In genomic region chr12:97283297-97283696, GRCh38 we compare ENCODE assay signal across 10 cellular contexts.
DNase-seq lines count a peak whose midpoint lies in the region; ATAC-seq and TF ChIP-seq lines count a peak whose summit lies in the region.
"Had no signal": no experiment of that assay in that cellular context is flagged by ENCODE, and none has a peak within 500 bp of the region (broad histone marks: within the 10 kb centered on the region; RNA-seq: fewer than 3 reads in every experiment).

No MANE protein-coding gene starts in this region.

- TF ChIP-seq CTCF in BE2C (IDR thresholded peaks at IDR 0.05; ENCODE audit: low read depth, low read length): peak; percentile 34
- peak; percentile 25; the same call in 1 of the 2 replicates for TF ChIP-seq CTCF in LNCaP clone FGC (IDR thresholded peaks at IDR 0.05; ENCODE audit: control insufficient read depth, extremely low read depth, insufficient read depth)
- peak; percentile 45 for TF ChIP-seq CTCF in epithelial cell of proximal tubule (conservative IDR thresholded peaks at IDR 0.05; ENCODE audit: low read depth, low read length)

- DNase-seq in BE2C (peak; percentile 21), Daoy (ENCODE audit: low read depth) (peak; percentile 13), LNCaP clone FGC (ENCODE audit: low read depth) (no peak), epithelial cell of proximal tubule (ENCODE audit: low read depth) (no peak), globus pallidus (ENCODE audit: low spot score) (no peak), Kasumi-1 (lab: John Stamatoyannopoulos, UW) (no peak), GM19238 (ENCODE audit: insufficient read length, low spot score) (no peak)
- DNase-seq: activated T-cell treated with anti-CD3 and anti-CD28 coated beads, Interleukin-2, amount 50 U/mL, for 4 hours had no signal

- H3K27me3 ChIP-seq in BE2C: no peaks in the 10 kb centered on the region
- H3K27me3 ChIP-seq: suprapubic skin had no signal

- H3K4me3 ChIP-seq in BE2C (ENCODE audit: low read depth, low read length): no peak overlapping the region
- H3K4me3 ChIP-seq in LNCaP clone FGC (ENCODE audit: low read depth, low read length): no peak overlapping the region
- no peak overlapping the region for H3K4me3 ChIP-seq in epithelial cell of proximal tubule (ENCODE audit: low read depth, low read length)
- H3K4me3 ChIP-seq: suprapubic skin had no signal

- H3K4me1 ChIP-seq in BE2C: no peaks in the 10 kb centered on the region
- H3K4me1 ChIP-seq: suprapubic skin had no signal

- no peaks in the 10 kb centered on the region for H3K9me3 ChIP-seq in BE2C
- H3K9me3 ChIP-seq: suprapubic skin had no signal

- no peaks in the 10 kb centered on the region for H3K36me3 ChIP-seq in BE2C
- H3K36me3 ChIP-seq: suprapubic skin had no signal

- ATAC-seq in HG03196 (IDR thresholded peaks at IDR 0.05; ENCODE audit: unreplicated experiment): no peak
- ATAC-seq: activated T-cell treated with anti-CD3 and anti-CD28 coated beads, Interleukin-2, amount 50 U/mL, for 4 hours had no signal

Comparison
In these comparisons a context has a peak if more than half of its experiments do, and no peak if none do; other contexts are left out.
1. DNase-seq: peak in BE2C (single experiment) and Daoy (single experiment); none in LNCaP clone FGC (single experiment), epithelial cell of proximal tubule (single experiment), globus pallidus (single experiment), Kasumi-1 (0 of 2) and GM19238 (single experiment).
2. Peak in every context shown above with its lines, with median percentiles within 50 percentile points of each other: CTCF ChIP-seq.